Comparison of ENCODE assay signal across 1 cellular context in genomic region chr4:98260047-98260578, GRCh38.
A peak's percentile ranks its signal among the peaks of the same experiment; 100 is the strongest.
TF ChIP-seq lines count a peak whose summit lies in the region.

No MANE protein-coding gene starts in this region.

TF ChIP-seq in K562, 482 proteins besides CTCF, POLR2A, EP300 and RAD21 (continued from another document and continues in another):
- TF ChIP-seq NCOA1 (IDR thresholded peaks at IDR 0.05; ENCODE audit: low read depth) (no peak), BRD4 (IDR thresholded peaks at IDR 0.05) (no peak), SMARCC2 (IDR thresholded peaks at IDR 0.05; ENCODE audit: low read depth) (peak; percentile 21; the same call in 1 of the 2 replicates), MCM3 (IDR thresholded peaks at IDR 0.05) (no peak), ETS1 (conservative IDR thresholded peaks at IDR 0.05; ENCODE audit: control insufficient read depth, low read depth, low read length) (no peak; the same call in 1 of the 2 replicates), ZNF511 (CRISPR knock-in tag; IDR thresholded peaks at IDR 0.05) (no peak), HNRNPH1 (optimal IDR thresholded peaks at IDR 0.05; ENCODE audit: low read depth, low read length) (no peak), ZNF780A (CRISPR knock-in tag; IDR thresholded peaks at IDR 0.05) (no peak), ZSCAN32 (CRISPR knock-in tag; IDR thresholded peaks at IDR 0.05) (no peak), PPARD (CRISPR knock-in tag; IDR thresholded peaks at IDR 0.05) (no peak), TRIM28 (IDR thresholded peaks at IDR 0.05) (no peak), ZNF316 (IDR thresholded peaks at IDR 0.05) (0 out of 2 replicates have a peak, but pooled peaks have one; percentile 14), HOMEZ (CRISPR knock-in tag; IDR thresholded peaks at IDR 0.05) (no peak), ZNF77 (CRISPR knock-in tag; IDR thresholded peaks at IDR 0.05) (no peak), RFX1 (IDR thresholded peaks at IDR 0.05) (no peak), ZNF561 (CRISPR knock-in tag; conservative IDR thresholded peaks at IDR 0.05) (no peak), ZSCAN29 (IDR thresholded peaks at IDR 0.05) (no peak), RERE (CRISPR knock-in tag; IDR thresholded peaks at IDR 0.05; ENCODE audit: borderline replicate concordance) (no peak), BRF2 (IDR thresholded peaks at IDR 0.05; ENCODE audit: borderline replicate concordance, insufficient read depth, insufficient read length) (no peak), ZNF592 (IDR thresholded peaks at IDR 0.05) (peak; percentile 26; the same call in 1 of the 2 replicates), NFYB (IDR thresholded peaks at IDR 0.05; ENCODE audit: extremely low read depth, insufficient read length) (no peak), RBM14 (IDR thresholded peaks at IDR 0.05; ENCODE audit: borderline replicate concordance, insufficient read depth, low read depth, low read length) (no peak), FOS (IDR thresholded peaks at IDR 0.05; ENCODE audit: extremely low read depth, insufficient read length) (no peak), ZC3H11A (IDR thresholded peaks at IDR 0.05; ENCODE audit: low read depth, low read length) (no peak), ZNF764 (CRISPR knock-in tag; IDR thresholded peaks at IDR 0.05; ENCODE audit: low read depth) (no peak), MITF (IDR thresholded peaks at IDR 0.05) (no peak), KDM2B (CRISPR knock-in tag; IDR thresholded peaks at IDR 0.05) (no peak), ZNF431 (CRISPR knock-in tag; IDR thresholded peaks at IDR 0.05) (0 out of 2 replicates have a peak, but pooled peaks have one; percentile 3), ZNF830 (CRISPR knock-in tag; IDR thresholded peaks at IDR 0.05) (no peak), SUPT5H (IDR thresholded peaks at IDR 0.05) (0 out of 2 replicates have a peak, but pooled peaks have one; percentile 6), FUS (optimal IDR thresholded peaks at IDR 0.05; ENCODE audit: low read depth, low read length) (no peak), CREB1 (IDR thresholded peaks at IDR 0.05) (no peak), CREB1 (CRISPR knock-in tag; IDR thresholded peaks at IDR 0.05) (no peak), TCF7 (IDR thresholded peaks at IDR 0.05; ENCODE audit: borderline replicate concordance) (no peak), ERF (CRISPR knock-in tag; IDR thresholded peaks at IDR 0.05) (no peak), SIN3A (IDR thresholded peaks at IDR 0.05; ENCODE audit: borderline replicate concordance in 2 of 2, control insufficient read depth in 1 of 2, low read depth in 2 of 2, low read length in 2 of 2) (no peak), TEAD2 (tag; IDR thresholded peaks at IDR 0.05) (no peak), SMAD4 (CRISPR knock-in tag; conservative IDR thresholded peaks at IDR 0.05) (no peak), MXI1 (IDR thresholded peaks at IDR 0.05; ENCODE audit: low read depth, low read length) (no peak), ZKSCAN3 (CRISPR knock-in tag; IDR thresholded peaks at IDR 0.05) (no peak), ZNF347 (CRISPR knock-in tag; IDR thresholded peaks at IDR 0.05; ENCODE audit: low read depth) (no peak), ZNF232 (CRISPR knock-in tag; IDR thresholded peaks at IDR 0.05) (peak; percentile 53; the same call in 1 of the 2 replicates), NBN (IDR thresholded peaks at IDR 0.05; ENCODE audit: low read depth) (no peak), U2AF2 (optimal IDR thresholded peaks at IDR 0.05; ENCODE audit: low read depth, low read length) (no peak), RBM15 (IDR thresholded peaks at IDR 0.05; ENCODE audit: insufficient read depth, low read length) (no peak), CBFA2T2 (conservative IDR thresholded peaks at IDR 0.05) (no peak), YBX1 (IDR thresholded peaks at IDR 0.05) (no peak), NFIC (IDR thresholded peaks at IDR 0.05) (no peak), ZNF740 (CRISPR knock-in tag; IDR thresholded peaks at IDR 0.05) (no peak), ZNF740 (tag; IDR thresholded peaks at IDR 0.05) (no peak), SOX6 (IDR thresholded peaks at IDR 0.05) (no peak), ZNF445 (CRISPR knock-in tag; IDR thresholded peaks at IDR 0.05; ENCODE audit: low read depth) (no peak), HEY1 (CRISPR knock-in tag; IDR thresholded peaks at IDR 0.05; ENCODE audit: borderline replicate concordance) (no peak), MCM2 (IDR thresholded peaks at IDR 0.05; ENCODE audit: low read depth) (no peak), NONO (IDR thresholded peaks at IDR 0.05; ENCODE audit: low read depth in 2 of 2, low read length in 1 of 2) (no peak), KLF16 (IDR thresholded peaks at IDR 0.05) (no peak), NFE2L1 (tag; IDR thresholded peaks at IDR 0.05; ENCODE audit: borderline replicate concordance, low read depth) (no peak), ILK (tag; IDR thresholded peaks at IDR 0.05; ENCODE audit: borderline replicate concordance, low read depth) (no peak)
